Comparison of ENCODE assay signal across 7 cellular contexts in genomic region chr22:24230911-24231656, GRCh38. TPM values are rescaled to one million over a fixed set of nuclear protein-coding genes. Genes with fewer than 3 reads are reported as not detected.
DNase-seq lines count a peak whose midpoint lies in the region; ATAC-seq and TF ChIP-seq lines count a peak whose summit lies in the region.

No MANE protein-coding gene starts in this region.

- H3K4me1 Mint-ChIP-seq in T-helper 17 cell, result peaks cover 4% of the 10 kb centered on the region

- POLR2A ChIA-PET in HEK293 (lab: Yijun Ruan, JAX), result no interaction called here

- no peaks in the 10 kb centered on the region for H3K27me3 ChIP-seq in lung (ENCODE audit: control insufficient read depth, insufficient read depth)

- CTCF ChIA-PET in HEK293 (lab: Yijun Ruan, JAX), result interaction anchor here (0.5 to 1.7 kb wide), 9 partner anchors 9 to 460 kb away, joined by 3 to 9 read pairs (median 4); partner anchors contain the start of gene GGT5

- TF ChIP-seq CTCF in HEK293 (tag by site-specific recombination; IDR thresholded peaks at IDR 0.05) (no peak), astrocyte of the cerebellum (IDR thresholded peaks at IDR 0.05; ENCODE audit: low read depth, low read length, missing control alignments) (peak; percentile 27), lung (IDR thresholded peaks at IDR 0.05; ENCODE audit: control extremely low read depth, extremely low read depth) (no peak)

- no peak overlapping the region for H3K27ac Mint-ChIP-seq in T-helper 17 cell

- H3K27me3 Mint-ChIP-seq in T-helper 17 cell, result no peaks in the 10 kb centered on the region

- H3K4me1 ChIP-seq in HEK293 (ENCODE audit: control insufficient read depth, insufficient read depth, low read length), result no peaks in the 10 kb centered on the region
- H3K4me1 ChIP-seq in lung (ENCODE audit: control insufficient read depth in 2 of 2, insufficient read depth in 2 of 2, low read length in 2 of 2), result no peaks in the 10 kb centered on the region

- H3K9me3 ChIP-seq in HEK293 (ENCODE audit: control insufficient read depth, insufficient read depth, low read depth, low read length) (no peaks in the 10 kb centered on the region), T-helper 17 cell (ENCODE audit: control insufficient read depth, low read length, poor library complexity, severe bottlenecking) (no peaks in the 10 kb centered on the region), lung (ENCODE audit: control insufficient read depth in 2 of 2, insufficient read depth in 1 of 2, low read length in 1 of 2) (no peaks in the 10 kb centered on the region)

- no peaks in the 10 kb centered on the region for H3K36me3 Mint-ChIP-seq in T-helper 17 cell (ENCODE audit: low read depth)

- in situ Hi-C loops in astrocyte of the cerebellum (cut with HindIII; ENCODE audit: low sequenced_read_pairs), result no loop called here

- WGBS in lung, 2 donors, result 58 to 68% methylated on average over 18 of the region's 18 CpGs

- no peak overlapping the region for H3K4me3 ChIP-seq in HEK293 (ENCODE audit: low read depth, low read length)
- H3K4me3 ChIP-seq in astrocyte of the cerebellum (ENCODE audit: low read depth, low read length), result no peak overlapping the region
- H3K4me3 ChIP-seq in lung, result no peak overlapping the region

- peak; percentile 75 for ATAC-seq in T-helper 17 cell
- ATAC-seq in lung (ENCODE audit: insufficient read depth, low FRiP score), result no peak
- no peak for ATAC-seq in HG03280 (IDR thresholded peaks at IDR 0.05; ENCODE audit: unreplicated experiment)

- peak; percentile 41 to 62 (median 43) for DNase-seq in T-helper 17 cell
- DNase-seq in astrocyte of the cerebellum (ENCODE audit: low read depth), result no peak
- DNase-seq in lung (ENCODE audit: low spot score), result peak; percentile 65
- DNase-seq in stimulated activated naive CD4-positive, alpha-beta T cell treated with Interleukin-2 at 50 U/mL for 16 hours (lab: John Stamatoyannopoulos, UW), result peak; percentile 56
- no peak for DNase-seq in A172 (ENCODE audit: low spot score)

- H3K27ac ChIP-seq in HEK293 (ENCODE audit: extremely low read depth, low read depth, low read length) (no peak overlapping the region), lung (ENCODE audit: low read depth in 1 of 2, low read length in 1 of 2) (no peak overlapping the region)

- H3K36me3 ChIP-seq in HEK293 (ENCODE audit: control insufficient read depth in 2 of 2, insufficient read depth in 1 of 2, low read length in 2 of 2), result no peaks in the 10 kb centered on the region
- peaks cover 0 to 10% of the 10 kb centered on the region in 2 donors for H3K36me3 ChIP-seq in lung (ENCODE audit: control insufficient read depth in 2 of 2, insufficient read depth in 2 of 2, low read length in 2 of 2)

- no peak overlapping the region for H3K4me3 Mint-ChIP-seq in T-helper 17 cell

TF ChIP-seq in HEK293, 187 proteins besides CTCF, POLR2A, EP300 and RAD21:
- TF ChIP-seq ZNF560 (tag by site-specific recombination; IDR thresholded peaks at IDR 0.05; ENCODE audit: borderline replicate concordance) (no peak), ZNF624 (tag by site-specific recombination; IDR thresholded peaks at IDR 0.05) (no peak), ZSCAN30 (tag by site-specific recombination; IDR thresholded peaks at IDR 0.05) (no peak), IKZF3 (tag by site-specific recombination; IDR thresholded peaks at IDR 0.05) (no peak), EGR2 (tag by site-specific recombination; IDR thresholded peaks at IDR 0.05; ENCODE audit: low read depth) (peak; percentile 67), ZNF335 (tag by site-specific recombination; conservative IDR thresholded peaks at IDR 0.05) (no peak), ZFHX2 (tag by site-specific recombination; conservative IDR thresholded peaks at IDR 0.05) (peak; percentile 57)

RNA-seq across cellular contexts. Expression of gene GGT5, which starts 13.8 kb away (rescaled TPM):
- total RNA-seq in T-helper 17 cell (not detected), lung (10 to 100 TPM in 1 of 2 donors, 1 to 10 TPM in 1; 9.8 to 92.0 TPM)
- polyA plus RNA-seq in lung, result 10 to 100 TPM; 50.7 to 58.7 TPM
- total RNA-seq in A172 (2014; rRNA removed; shearing (Covaris generic)), result not detected in 2 replicates

RNA-seq across cellular contexts. Expression of gene SPECC1L, which starts 39.5 kb away (rescaled TPM):
- 10 to 100 TPM; 34.9 to 35.2 TPM for total RNA-seq in T-helper 17 cell
- total RNA-seq in lung, result 10 to 100 TPM; 61.3 to 83.9 TPM
- polyA plus RNA-seq in lung, result 10 to 100 TPM; 10.4 to 14.3 TPM
- total RNA-seq in A172 (2014; rRNA removed; shearing (Covaris generic)), result 14.0 and 19.3 TPM in 2 replicates

RNA-seq across cellular contexts. Expression of gene SUSD2, which starts 49.8 kb away (rescaled TPM):
- total RNA-seq in T-helper 17 cell (1 to 10 TPM in 1 of 2 donors, under 1 TPM in 1; 0.80 to 1.1 TPM), lung (10 to 100 TPM; 15.9 to 82.6 TPM)
- 100 to 1,000 TPM in 1 of 2 donors, 10 to 100 TPM in 1; 16.8 to 192 TPM for polyA plus RNA-seq in lung
- total RNA-seq in A172 (2014; rRNA removed; shearing (Covaris generic)), result 1.1 and 2.6 TPM in 2 replicates

Comparison
In these comparisons a context has a peak if more than half of its experiments do, and no peak if none do; other contexts are left out.
1. DNase-seq: peak in T-helper 17 cell (3 of 3), lung (single experiment) and stimulated activated naive CD4-positive, alpha-beta T cell treated with Interleukin-2 at 50 U/mL for 16 hours (single experiment); none in astrocyte of the cerebellum (single experiment) and A172 (single experiment).
2. RNA of gene GGT5, which starts 13.8 kb away (total RNA-seq): 9.8 to 92.0 TPM in lung; not detected in T-helper 17 cell and not detected in A172; every median in the first group is over 10 times any median in the second.